Comparison of ENCODE assay signal across 8 cellular contexts in the genomic region with DNA sequence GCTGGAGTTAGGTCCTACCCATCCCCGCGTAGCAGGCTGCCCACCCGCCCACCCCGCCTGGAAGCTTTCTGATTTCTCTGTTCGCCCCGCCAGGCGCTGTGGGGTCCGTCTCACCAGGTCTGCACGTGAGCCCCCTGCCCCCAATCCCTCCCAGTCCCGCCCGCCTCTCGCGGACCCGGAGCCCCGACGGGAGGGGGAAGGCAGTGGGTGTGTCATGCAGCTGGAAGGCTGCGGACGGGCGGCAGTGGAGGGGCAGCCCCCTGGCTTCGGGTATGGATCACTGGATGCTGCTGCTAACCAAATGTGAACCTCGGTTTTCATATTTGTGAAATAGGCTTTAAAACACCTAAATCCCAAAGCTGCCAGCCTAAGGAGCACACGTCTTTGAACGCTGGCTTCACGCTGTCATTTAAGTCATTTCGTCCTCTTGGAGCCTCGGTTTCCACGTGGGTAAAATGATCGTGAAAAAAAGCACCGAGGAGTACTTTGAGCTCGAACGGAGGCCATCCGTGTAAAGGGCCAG. TPM values are rescaled to one million over a fixed set of nuclear protein-coding genes. Genes with fewer than 3 reads are reported as not detected.
DNase-seq lines count a peak whose midpoint lies in the region; ATAC-seq and TF ChIP-seq lines count a peak whose summit lies in the region.

No MANE protein-coding gene starts in this region.

- ATAC-seq in natural killer cell treated with Interleukin-12 subunit alpha and Interleukin-12 subunit beta and Interleukin-15 and Interleukin-18, amount 100 ng/mL, for 72 hours = no peak
- no peak for ATAC-seq in HG03432 (IDR thresholded peaks at IDR 0.05; ENCODE audit: unreplicated experiment)

- H3K9me3 Mint-ChIP-seq in chondrocyte (ENCODE audit: low read depth) = no peaks in the 10 kb centered on the region
- H3K9me3 Mint-ChIP-seq in natural killer cell treated with Interleukin-12 subunit alpha and Interleukin-12 subunit beta and Interleukin-15 and Interleukin-18, amount 100 ng/mL, for 72 hours = no peaks in the 10 kb centered on the region

- DNase-seq in MG63 (no peak), chondrocyte (ENCODE audit: low spot score) (no peak), NCI-H1048 (lab: John Stamatoyannopoulos, UW) (no peak), H4 (ENCODE audit: low spot score) (no peak), LoVo (ENCODE audit: low spot score) (no peak)
- no peak for DNase-seq in natural killer cell treated with Interleukin-12 subunit alpha and Interleukin-12 subunit beta and Interleukin-15 and Interleukin-18, amount 100 ng/mL, for 72 hours (ENCODE audit: low spot score)

- H3K36me3 Mint-ChIP-seq in chondrocyte (ENCODE audit: low read depth) = peaks cover 2% of the 10 kb centered on the region
- H3K36me3 Mint-ChIP-seq in natural killer cell treated with Interleukin-12 subunit alpha and Interleukin-12 subunit beta and Interleukin-15 and Interleukin-18, amount 100 ng/mL, for 72 hours = no peaks in the 10 kb centered on the region

- H3K27ac ChIP-seq in C4-2B = peak overlapping the region; percentile 90; the same call in 1 of the 2 replicates

- no peaks in the 10 kb centered on the region for H3K36me3 ChIP-seq in MG63

- peak overlapping the region; percentile 35 for H3K4me3 ChIP-seq in MG63

- peaks cover 17% of the 10 kb centered on the region for H3K27me3 ChIP-seq in MG63

- H3K9me3 ChIP-seq in MG63 = no peaks in the 10 kb centered on the region

- TF ChIP-seq CTCF in C4-2B (conservative IDR thresholded peaks at IDR 0.05) (no peak), chondrocyte (IDR thresholded peaks at IDR 0.05) (no peak)

- peaks cover 25% of the 10 kb centered on the region for H3K27me3 Mint-ChIP-seq in chondrocyte (ENCODE audit: low read depth)
- peaks cover 0 to 7% of the 10 kb centered on the region in 2 donors for H3K27me3 Mint-ChIP-seq in natural killer cell treated with Interleukin-12 subunit alpha and Interleukin-12 subunit beta and Interleukin-15 and Interleukin-18, amount 100 ng/mL, for 72 hours

- peak overlapping the region; percentile 69 for H3K4me3 Mint-ChIP-seq in chondrocyte (ENCODE audit: unreplicated experiment)
- H3K4me3 Mint-ChIP-seq in natural killer cell treated with Interleukin-12 subunit alpha and Interleukin-12 subunit beta and Interleukin-15 and Interleukin-18, amount 100 ng/mL, for 72 hours = peak overlapping the region; percentile 52

- peaks cover 7% of the 10 kb centered on the region for H3K4me1 Mint-ChIP-seq in chondrocyte (ENCODE audit: low read depth)
- peaks cover 0 to 3% of the 10 kb centered on the region in 2 donors for H3K4me1 Mint-ChIP-seq in natural killer cell treated with Interleukin-12 subunit alpha and Interleukin-12 subunit beta and Interleukin-15 and Interleukin-18, amount 100 ng/mL, for 72 hours (ENCODE audit: low read depth in 2 of 2)

- no peak overlapping the region for H3K27ac Mint-ChIP-seq in chondrocyte (ENCODE audit: unreplicated experiment)
- no peak overlapping the region for H3K27ac Mint-ChIP-seq in natural killer cell treated with Interleukin-12 subunit alpha and Interleukin-12 subunit beta and Interleukin-15 and Interleukin-18, amount 100 ng/mL, for 72 hours

RNA-seq across cellular contexts. Expression of a gene that starts 0.6 kb away (rescaled TPM):
- total RNA-seq in MG63 (2014; rRNA removed; shearing (Covaris generic); ENCODE audit: low replicate concordance) = 0.10 TPM in 1 of 2 replicates, not detected in the other
- not detected in 3 replicates for total RNA-seq in chondrocyte
- not detected for total RNA-seq in natural killer cell treated with Interleukin-12 subunit alpha and Interleukin-12 subunit beta and Interleukin-15 and Interleukin-18, amount 100 ng/mL, for 72 hours
- 0.45 TPM in 1 of 2 replicates, not detected in the other for total RNA-seq in H4 (2014; rRNA removed; shearing (Covaris generic))

RNA-seq across cellular contexts. Expression of a gene that starts 20.8 kb away (rescaled TPM):
- 4.9 and 9.2 TPM in 2 replicates for total RNA-seq in MG63 (2014; rRNA removed; shearing (Covaris generic); ENCODE audit: low replicate concordance)
- total RNA-seq in chondrocyte = 16.7 to 18.8 TPM (median 18.1 TPM) in 3 replicates
- 1 to 10 TPM in 1 of 2 donors, under 1 TPM in 1; 0.95 to 2.6 TPM for total RNA-seq in natural killer cell treated with Interleukin-12 subunit alpha and Interleukin-12 subunit beta and Interleukin-15 and Interleukin-18, amount 100 ng/mL, for 72 hours
- total RNA-seq in H4 (2014; rRNA removed; shearing (Covaris generic)) = 3.5 and 7.1 TPM in 2 replicates

RNA-seq across cellular contexts. Expression of a gene that starts 33.2 kb away (rescaled TPM):
- 7.9 and 19.0 TPM in 2 replicates for total RNA-seq in MG63 (2014; rRNA removed; shearing (Covaris generic); ENCODE audit: low replicate concordance)
- 7.4 to 11.1 TPM (median 8.6 TPM) in 3 replicates for total RNA-seq in chondrocyte
- 10 to 100 TPM; 11.6 to 23.9 TPM for total RNA-seq in natural killer cell treated with Interleukin-12 subunit alpha and Interleukin-12 subunit beta and Interleukin-15 and Interleukin-18, amount 100 ng/mL, for 72 hours
- 14.6 and 16.5 TPM in 2 replicates for total RNA-seq in H4 (2014; rRNA removed; shearing (Covaris generic))

RNA-seq across cellular contexts. Expression of a gene that starts 41.4 kb away (rescaled TPM):
- total RNA-seq in MG63 (2014; rRNA removed; shearing (Covaris generic); ENCODE audit: low replicate concordance) = 465 and 558 TPM in 2 replicates
- 80.5 to 292 TPM (median 288 TPM) in 3 replicates for total RNA-seq in chondrocyte
- total RNA-seq in natural killer cell treated with Interleukin-12 subunit alpha and Interleukin-12 subunit beta and Interleukin-15 and Interleukin-18, amount 100 ng/mL, for 72 hours = 100 to 1,000 TPM in 1 of 2 donors, 10 to 100 TPM in 1; 76.4 to 110 TPM
- 187 and 269 TPM in 2 replicates for total RNA-seq in H4 (2014; rRNA removed; shearing (Covaris generic))
